In the genomic region with DNA sequence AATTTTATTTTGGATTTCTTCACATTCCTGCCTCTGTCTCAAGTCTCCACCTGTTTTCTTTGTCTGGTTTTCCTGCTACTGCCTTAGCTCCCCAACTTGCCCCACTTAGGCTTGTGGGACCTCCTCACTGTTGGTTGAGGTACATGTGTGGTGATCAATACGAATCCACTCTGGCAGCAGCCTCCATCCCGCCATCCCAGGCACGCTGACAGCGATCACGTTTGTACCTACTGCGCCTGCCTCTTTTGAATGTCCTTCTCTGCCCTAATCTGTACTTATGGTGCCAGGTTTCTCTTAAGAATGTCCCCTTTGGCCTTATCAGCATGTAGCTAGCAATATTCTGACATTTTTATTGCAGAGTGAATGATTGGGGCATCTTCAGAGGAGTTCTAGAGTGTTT, we compare ENCODE assay signal across 16 cellular contexts. TPM values are rescaled to one million over a fixed set of nuclear protein-coding genes. Genes with fewer than 3 reads are reported as not detected.
A peak's percentile ranks its signal among the peaks of the same experiment; 100 is the strongest.
DNase-seq lines count a peak whose midpoint lies in the region; ATAC-seq, FAIRE-seq and TF ChIP-seq lines count a peak whose summit lies in the region.
"Not testable (repeated sequence)": the region's sequence is repeated elsewhere in the genome, so short reads cannot be mapped to it uniquely, and the experiment has no call there.
"Had no signal": no experiment of that assay in that cellular context is flagged by ENCODE, and none has a peak within 500 bp of the region (broad histone marks: within the 10 kb centered on the region; RNA-seq: fewer than 3 reads in every experiment).

No MANE protein-coding gene starts in this region.

- not testable (repeated sequence) for H3K4me1 ChIP-seq in kidney (ENCODE audit: control insufficient read depth in 1 of 2, insufficient read depth in 1 of 2, low read depth in 1 of 2, low read length in 2 of 2); aorta (ENCODE audit: control insufficient read depth in 1 of 2, insufficient read depth in 2 of 2, low read length in 2 of 2)

- FAIRE-seq in kidney (lab: Jason Lieb, UNC): not testable (repeated sequence)

- not testable (repeated sequence) for H3K36me3 ChIP-seq in kidney (ENCODE audit: control insufficient read depth in 1 of 2, insufficient read depth in 2 of 2, low read length in 2 of 2); aorta (ENCODE audit: control insufficient read depth in 1 of 2, insufficient read depth in 2 of 2, low read length in 1 of 2)

- DNase-seq in activated CD8-positive, alpha-beta memory T cell treated with anti-CD3 and anti-CD28 coated beads, Interleukin-2, amount 50 U/mL, for 48 hours: peak; percentile 40
- DNase-seq in kidney (peak; percentile 44), mesenteric fat pad (ENCODE audit: low spot score) (peak; percentile 47), osteocyte (ENCODE audit: extremely low spot score, unreplicated experiment) (peak; percentile 36), aorta (peak; percentile 12 to 61)
- peak; percentile 14 for DNase-seq in stimulated activated CD8-positive, alpha-beta memory T cell treated with anti-CD3 and anti-CD28 coated beads, Interleukin-4, amount 100 ng/mL, for 48 hours

- WGBS in aorta, 2 donors: 82 to 83% methylated on average over 6 of the region's 6 CpGs

- not testable (repeated sequence) for H3K4me3 Mint-ChIP-seq in osteocyte (ENCODE audit: unreplicated experiment)

- H3K27ac ChIP-seq in kidney (ENCODE audit: low read depth in 2 of 2, low read length in 2 of 2); aorta (ENCODE audit: low read depth in 1 of 2, low read length in 2 of 2): not testable (repeated sequence)

- not testable (repeated sequence) for H3K36me3 Mint-ChIP-seq in osteocyte (ENCODE audit: unreplicated experiment)

- H3K9me3 ChIP-seq in kidney (ENCODE audit: control insufficient read depth in 1 of 2, low read length in 2 of 2); aorta (ENCODE audit: control insufficient read depth, low read length): not testable (repeated sequence)

- not testable (repeated sequence) for ATAC-seq in aorta (ENCODE audit: low FRiP score)

- TF ChIP-seq CTCF in kidney (IDR thresholded peaks at IDR 0.05; ENCODE audit: borderline replicate concordance, extremely low read depth, insufficient read depth); osteocyte (IDR thresholded peaks at IDR 0.05): not testable (repeated sequence)

- not testable (repeated sequence) for H3K27me3 ChIP-seq in aorta (ENCODE audit: control insufficient read depth in 1 of 2, insufficient read depth in 2 of 2, low read length in 1 of 2)

- H3K4me1 Mint-ChIP-seq in osteocyte (ENCODE audit: unreplicated experiment): not testable (repeated sequence)

- not testable (repeated sequence) for H3K9me3 Mint-ChIP-seq in osteocyte (ENCODE audit: unreplicated experiment)

- intact Hi-C loops in kidney (cut with DNase I); aorta (cut with DNase I): not testable (repeated sequence)

- not testable (repeated sequence) for H3K27me3 Mint-ChIP-seq in osteocyte (ENCODE audit: unreplicated experiment)

- not testable (repeated sequence) for H3K9ac ChIP-seq in kidney (ENCODE audit: low read length in 2 of 2)

- H3K27ac Mint-ChIP-seq in osteocyte (ENCODE audit: unreplicated experiment): not testable (repeated sequence)

- H3K4me3 ChIP-seq in kidney (ENCODE audit: low read length in 2 of 2); aorta (ENCODE audit: low read length in 2 of 2): not testable (repeated sequence)

RNA-seq across cellular contexts. Expression of gene SCGB1C2, which starts 2.3 kb away (rescaled TPM):
- total RNA-seq in kidney: not detected
- not detected for polyA plus RNA-seq in kidney (ENCODE audit: insufficient read depth, low read depth, low replicate concordance)
- not detected for total RNA-seq in mesenteric fat pad
- not detected in 2 replicates for total RNA-seq in osteocyte
- not detected for total RNA-seq in aorta
- polyA plus RNA-seq in aorta: not detected
- total RNA-seq: A172; A673; Calu3; CD4-positive, alpha-beta memory T cell; Daoy; G401; GM23338; H4; H9 had no signal
- polyA plus RNA-seq: BJ; CD4-positive, alpha-beta memory T cell; GM23338 had no signal

RNA-seq across cellular contexts. Expression of gene DOC2B, which starts 46.4 kb away (rescaled TPM):
- 21.6 TPM for total RNA-seq in kidney
- polyA plus RNA-seq in kidney (ENCODE audit: insufficient read depth, low read depth, low replicate concordance): 4.2 TPM
- total RNA-seq in mesenteric fat pad: 41.5 TPM
- total RNA-seq in osteocyte: 0.10 TPM in 1 of 2 replicates, not detected in the other
- total RNA-seq in aorta: 10 to 100 TPM; 16.3 to 35.3 TPM
- under 1 TPM; 0.13 to 0.15 TPM for polyA plus RNA-seq in aorta
- total RNA-seq: G401, H4 had no signal
- polyA plus RNA-seq: BJ; CD4-positive, alpha-beta memory T cell had no signal

Comparison
In these comparisons a context has a peak if more than half of its experiments do, and no peak if none do; other contexts are left out.
1. RNA of gene DOC2B, which starts 46.4 kb away (total RNA-seq): 41.5 TPM in mesenteric fat pad (single experiment), 16.3 to 35.3 TPM in aorta and 21.6 TPM in kidney (single experiment); 0.10 TPM in osteocyte; every median in the first group is over 10 times any median in the second.
2. Peak in every context shown above with its lines, with median percentiles within 50 percentile points of each other: DNase-seq.